Comparison of ENCODE assay signal across 15 cellular contexts in genomic region chr12:45612044-45612794, GRCh38.
A peak's percentile ranks its signal among the peaks of the same experiment; 100 is the strongest.
DNase-seq lines count a peak whose midpoint lies in the region; ATAC-seq and TF ChIP-seq lines count a peak whose summit lies in the region.
"Had no signal": no experiment of that assay in that cellular context is flagged by ENCODE, and none has a peak within 500 bp of the region (broad histone marks: within the 10 kb centered on the region; RNA-seq: fewer than 3 reads in every experiment).

No MANE protein-coding gene starts in this region.

- POLR2A ChIA-PET in CD4-positive, alpha-beta memory T cell (lab: Charles Lee; ENCODE audit: partially characterized antibody) = no interaction called here

- intact Hi-C loops in CD4-positive, alpha-beta memory T cell (cut with micrococcal nuclease) = no loop called here

- H3K9me3 ChIP-seq in CD4-positive, alpha-beta memory T cell (ENCODE audit: control insufficient read depth in 1 of 2, low read length in 2 of 2) = no peaks in the 10 kb centered on the region

- H3K27me3 Mint-ChIP-seq in activated T-cell treated with anti-CD3 and anti-CD28 coated beads, Interleukin-2, amount 50 U/mL, for 72 hours (ENCODE audit: low read depth) = peaks cover 5% of the 10 kb centered on the region
- H3K27me3 Mint-ChIP-seq in stimulated activated naive CD8-positive, alpha-beta T cell treated with anti-CD3 and anti-CD28 coated beads, Interleukin-15, Interleukin-2, amounts not matched to agents 100 ng/mL and 50 ng/mL, for 24 hours = no peaks in the 10 kb centered on the region
- H3K27me3 Mint-ChIP-seq in CD4-positive, alpha-beta memory T cell = peaks cover 1 to 2% of the 10 kb centered on the region in 2 donors

- no peak overlapping the region for H3K27ac ChIP-seq in CD4-positive, alpha-beta memory T cell (ENCODE audit: low read depth, low read length)
- H3K27ac ChIP-seq: KMS-11 had no signal

- TF ChIP-seq CTCF in epithelial cell of esophagus (IDR thresholded peaks at IDR 0.05; ENCODE audit: insufficient read depth, low read depth, low read length, missing control alignments) = no peak

- H3K27ac Mint-ChIP-seq in activated T-cell treated with anti-CD3 and anti-CD28 coated beads, Interleukin-2, amount 50 U/mL, for 72 hours = peak overlapping the region; percentile 56
- H3K27ac Mint-ChIP-seq in stimulated activated naive CD8-positive, alpha-beta T cell treated with anti-CD3 and anti-CD28 coated beads, Interleukin-15, Interleukin-2, amounts not matched to agents 100 ng/mL and 50 ng/mL, for 24 hours = no peak overlapping the region
- H3K27ac Mint-ChIP-seq in CD4-positive, alpha-beta memory T cell = peak overlapping the region in 1 of 7 donors; percentile 3
- H3K27ac Mint-ChIP-seq: activated CD4-positive, alpha-beta T cell treated with anti-CD3 and anti-CD28 coated beads, Interleukin-2, amount 10 ng/mL, durations not matched to agents 7 days and 5 days had no signal

- H3K36me3 Mint-ChIP-seq in activated T-cell treated with anti-CD3 and anti-CD28 coated beads, Interleukin-2, amount 50 U/mL, for 72 hours (ENCODE audit: insufficient read depth in 2 of 2) = no peaks in the 10 kb centered on the region
- H3K36me3 Mint-ChIP-seq in stimulated activated naive CD8-positive, alpha-beta T cell treated with anti-CD3 and anti-CD28 coated beads, Interleukin-15, Interleukin-2, amounts not matched to agents 100 ng/mL and 50 ng/mL, for 24 hours (ENCODE audit: low read depth) = no peaks in the 10 kb centered on the region
- no peaks in the 10 kb centered on the region for H3K36me3 Mint-ChIP-seq in CD4-positive, alpha-beta memory T cell

- H3K36me3 ChIP-seq in CD4-positive, alpha-beta memory T cell (ENCODE audit: insufficient read depth, low read length) = no peaks in the 10 kb centered on the region

- no peak overlapping the region for H3K4me3 ChIP-seq in epithelial cell of esophagus (ENCODE audit: low read length)
- H3K4me3 ChIP-seq in CD4-positive, alpha-beta memory T cell (ENCODE audit: low read length in 2 of 2) = no peak overlapping the region

- H3K27me3 ChIP-seq in CD4-positive, alpha-beta memory T cell (ENCODE audit: insufficient read depth, low read length) = no peaks in the 10 kb centered on the region

- DNase-seq in activated T-cell treated with anti-CD3 and anti-CD28 coated beads, Interleukin-2, amount 50 U/mL, for 72 hours = no peak
- DNase-seq in activated T-cell treated with anti-CD3 and anti-CD28 coated beads for 4 hours (no peak), HT1080 (ENCODE audit: low read depth) (peak; percentile 45), epithelial cell of esophagus (ENCODE audit: low read depth) (peak; percentile 44), NCI-H526 treated with DMSO at 0.1 percent for 48 hours (lab: John Stamatoyannopoulos, UW) (no peak), DMS114 treated with DMSO at 0.1 percent for 48 hours (lab: John Stamatoyannopoulos, UW; ENCODE audit: unreplicated experiment) (no peak)
- DNase-seq in CD4-positive, alpha-beta memory T cell = no peak
- DNase-seq: activated CD4-positive, alpha-beta T cell treated with anti-CD3 and anti-CD28 coated beads, Interleukin-2, amount 10 ng/mL, durations not matched to agents 7 days and 5 days; aorta; H7; naive B cell; NCI-H1105 treated with DMSO at 0.1 percent for 48 hours; SIG-M5 had no signal

- CTCF ChIA-PET in CD4-positive, alpha-beta memory T cell (lab: Charles Lee; ENCODE audit: partially characterized antibody) = interaction anchor here (1.5 kb wide), 1 partner anchor 20 kb away, joined by 5 read pairs; no protein-coding TSS in a partner anchor

- peaks cover 10% of the 10 kb centered on the region for H3K4me1 Mint-ChIP-seq in activated T-cell treated with anti-CD3 and anti-CD28 coated beads, Interleukin-2, amount 50 U/mL, for 72 hours (ENCODE audit: low read depth)
- peaks cover 8% of the 10 kb centered on the region for H3K4me1 Mint-ChIP-seq in stimulated activated naive CD8-positive, alpha-beta T cell treated with anti-CD3 and anti-CD28 coated beads, Interleukin-15, Interleukin-2, amounts not matched to agents 100 ng/mL and 50 ng/mL, for 24 hours (ENCODE audit: low read depth)
- peaks cover 0 to 3% (median under 1%) of the 10 kb centered on the region in 4 donors for H3K4me1 Mint-ChIP-seq in CD4-positive, alpha-beta memory T cell

- peak; percentile 18 to 28 for ATAC-seq in activated T-cell treated with anti-CD3 and anti-CD28 coated beads, Interleukin-2, amount 50 U/mL, for 72 hours (replicated peaks in 1 of 2)

- H3K9me3 Mint-ChIP-seq in activated T-cell treated with anti-CD3 and anti-CD28 coated beads, Interleukin-2, amount 50 U/mL, for 72 hours = no peaks in the 10 kb centered on the region
- no peaks in the 10 kb centered on the region for H3K9me3 Mint-ChIP-seq in stimulated activated naive CD8-positive, alpha-beta T cell treated with anti-CD3 and anti-CD28 coated beads, Interleukin-15, Interleukin-2, amounts not matched to agents 100 ng/mL and 50 ng/mL, for 24 hours
- peaks cover 0 to 2% (median 0%) of the 10 kb centered on the region in 8 donors for H3K9me3 Mint-ChIP-seq in CD4-positive, alpha-beta memory T cell
- H3K9me3 Mint-ChIP-seq: activated CD4-positive, alpha-beta T cell treated with anti-CD3 and anti-CD28 coated beads, Interleukin-2, amount 10 ng/mL, durations not matched to agents 7 days and 5 days had no signal

- H3K4me1 ChIP-seq in CD4-positive, alpha-beta memory T cell (ENCODE audit: insufficient read depth, low read length) = no peaks in the 10 kb centered on the region

- peak overlapping the region; percentile 16 to 43 for H3K4me3 Mint-ChIP-seq in activated T-cell treated with anti-CD3 and anti-CD28 coated beads, Interleukin-2, amount 50 U/mL, for 72 hours
- peak overlapping the region; percentile 31 for H3K4me3 Mint-ChIP-seq in stimulated activated naive CD8-positive, alpha-beta T cell treated with anti-CD3 and anti-CD28 coated beads, Interleukin-15, Interleukin-2, amounts not matched to agents 100 ng/mL and 50 ng/mL, for 24 hours
- H3K4me3 Mint-ChIP-seq in CD4-positive, alpha-beta memory T cell = peak overlapping the region in 1 of 8 donors; percentile 10
- H3K4me3 Mint-ChIP-seq: activated CD4-positive, alpha-beta T cell treated with anti-CD3 and anti-CD28 coated beads, Interleukin-2, amount 10 ng/mL, durations not matched to agents 7 days and 5 days had no signal

Comparison
In these comparisons a context has a peak if more than half of its experiments do, and no peak if none do; other contexts are left out.
1. DNase-seq: peak in HT1080 (single experiment) and epithelial cell of esophagus (single experiment); none in activated T-cell treated with anti-CD3 and anti-CD28 coated beads, Interleukin-2, amount 50 U/mL, for 72 hours (0 of 2), activated T-cell treated with anti-CD3 and anti-CD28 coated beads for 4 hours (single experiment), CD4-positive, alpha-beta memory T cell (0 of 5), NCI-H526 treated with DMSO at 0.1 percent for 48 hours (single experiment) and DMS114 treated with DMSO at 0.1 percent for 48 hours (single experiment).